Comparison of ENCODE assay signal across 10 cellular contexts in genomic region chr20:32332614-32333013, GRCh38. TPM values are rescaled to one million over a fixed set of nuclear protein-coding genes. Genes with fewer than 3 reads are reported as not detected.
A peak's percentile ranks its signal among the peaks of the same experiment; 100 is the strongest.
DNase-seq lines count a peak whose midpoint lies in the region; ATAC-seq and TF ChIP-seq lines count a peak whose summit lies in the region.
"Had no signal": no experiment of that assay in that cellular context is flagged by ENCODE, and none has a peak within 500 bp of the region (broad histone marks: within the 10 kb centered on the region; RNA-seq: fewer than 3 reads in every experiment).

No MANE protein-coding gene starts in this region.

- peaks cover 55% of the 10 kb centered on the region for H3K4me1 Mint-ChIP-seq in activated CD4-positive, alpha-beta T cell treated with anti-CD3 and anti-CD28 coated beads for 36 hours
- peaks cover 11% of the 10 kb centered on the region for H3K4me1 Mint-ChIP-seq in brain

- DNase-seq in activated CD4-positive, alpha-beta T cell treated with anti-CD3 and anti-CD28 coated beads for 36 hours, result peak; percentile 24
- DNase-seq in activated CD4-positive, alpha-beta T cell treated with anti-CD3 and anti-CD28 coated beads, Interleukin-2, amount 50 U/mL, for 4 hours, result no peak
- peak; percentile 60 for DNase-seq in skeletal muscle cell (ENCODE audit: low read depth)
- DNase-seq in stimulated activated naive CD4-positive, alpha-beta T cell (lab: John Stamatoyannopoulos, UW), result no peak
- no peak for DNase-seq in erythroblast (lab: John Stamatoyannopoulos, UW)
- DNase-seq: effector memory CD4-positive, alpha-beta T cell; naive B cell had no signal

- no peak for TF ChIP-seq CTCF in brain (conservative IDR thresholded peaks at IDR 0.05)

- peak overlapping the region; percentile 26 for H3K27ac Mint-ChIP-seq in activated CD4-positive, alpha-beta T cell treated with anti-CD3 and anti-CD28 coated beads for 36 hours
- H3K27ac Mint-ChIP-seq in brain, result peak overlapping the region in 4 of 5 experiments; percentile 7 to 42 (median 22)

- ATAC-seq in activated CD4-positive, alpha-beta T cell treated with anti-CD3 and anti-CD28 coated beads for 36 hours, result peak; percentile 3
- ATAC-seq in HG03432 (IDR thresholded peaks at IDR 0.05; ENCODE audit: unreplicated experiment) (peak; percentile 5), HG03571 (IDR thresholded peaks at IDR 0.05; ENCODE audit: unreplicated experiment) (no peak)

- no peaks in the 10 kb centered on the region for H3K27me3 Mint-ChIP-seq in activated CD4-positive, alpha-beta T cell treated with anti-CD3 and anti-CD28 coated beads for 36 hours
- no peaks in the 10 kb centered on the region for H3K27me3 Mint-ChIP-seq in brain
- H3K27me3 Mint-ChIP-seq: naive B cell had no signal

- CTCF ChIA-PET in activated CD4-positive, alpha-beta T cell treated with anti-CD3 and anti-CD28 coated beads for 36 hours (lab: Charles Lee), result interaction anchor here (1.0 to 2.4 kb wide), 5 partner anchors 22 to 458 kb away, joined by 3 to 8 read pairs (median 3); partner anchors contain the start of gene KIF3B

- POLR2A ChIA-PET in activated CD4-positive, alpha-beta T cell treated with anti-CD3 and anti-CD28 coated beads for 36 hours (lab: Charles Lee), result interaction anchor here (0.6 to 2.3 kb wide), 6 partner anchors 10 to 129 kb away, joined by 3 to 14 read pairs (median 4); no protein-coding TSS in a partner anchor

- no peak overlapping the region for H3K4me3 Mint-ChIP-seq in activated CD4-positive, alpha-beta T cell treated with anti-CD3 and anti-CD28 coated beads for 36 hours
- H3K4me3 Mint-ChIP-seq in brain, result no peak overlapping the region

- no peak overlapping the region for H3K4me3 ChIP-seq in skeletal muscle cell (ENCODE audit: low read depth, low read length)

- H3K36me3 Mint-ChIP-seq in activated CD4-positive, alpha-beta T cell treated with anti-CD3 and anti-CD28 coated beads for 36 hours (ENCODE audit: low read depth), result peaks cover 60% of the 10 kb centered on the region
- peaks cover 26% of the 10 kb centered on the region for H3K36me3 Mint-ChIP-seq in brain

- intact Hi-C loops in activated CD4-positive, alpha-beta T cell treated with anti-CD3 and anti-CD28 coated beads for 36 hours (cut with DNase I, micrococcal nuclease), result loop anchor here (1.0 to 5.0 kb wide), 8 partner anchors 23 to 128 kb away; no protein-coding TSS in a partner anchor

- no peaks in the 10 kb centered on the region for H3K9me3 Mint-ChIP-seq in activated CD4-positive, alpha-beta T cell treated with anti-CD3 and anti-CD28 coated beads for 36 hours (ENCODE audit: low read depth)
- no peaks in the 10 kb centered on the region for H3K9me3 Mint-ChIP-seq in brain
- H3K9me3 Mint-ChIP-seq: naive B cell had no signal

- no peak for TF ChIP-seq POLR2A in erythroblast (IDR thresholded peaks at IDR 0.05; ENCODE audit: low read length)

RNA-seq across cellular contexts. Expression of gene ASXL1, which starts 25.5 kb away (rescaled TPM):
- total RNA-seq in activated CD4-positive, alpha-beta T cell treated with anti-CD3 and anti-CD28 coated beads for 36 hours, result 100 to 1,000 TPM; 129 to 141 TPM
- 31.8 TPM for polyA plus RNA-seq in brain (ENCODE audit: insufficient read depth, low read depth, low replicate concordance)

RNA-seq across cellular contexts. Expression of gene KIF3B, which starts 55.2 kb away (rescaled TPM):
- 10 to 100 TPM; 39.9 to 40.7 TPM for total RNA-seq in activated CD4-positive, alpha-beta T cell treated with anti-CD3 and anti-CD28 coated beads for 36 hours
- 34.0 TPM for polyA plus RNA-seq in brain (ENCODE audit: insufficient read depth, low read depth, low replicate concordance)

Comparison
In these comparisons a context has a peak if more than half of its experiments do, and no peak if none do; other contexts are left out.
1. DNase-seq: peak in activated CD4-positive, alpha-beta T cell treated with anti-CD3 and anti-CD28 coated beads for 36 hours (single experiment) and skeletal muscle cell (single experiment); none in activated CD4-positive, alpha-beta T cell treated with anti-CD3 and anti-CD28 coated beads, Interleukin-2, amount 50 U/mL, for 4 hours (0 of 2), stimulated activated naive CD4-positive, alpha-beta T cell (0 of 6) and erythroblast (0 of 2).